ENCODE assay signal across 9 cellular contexts in the genomic region with DNA sequence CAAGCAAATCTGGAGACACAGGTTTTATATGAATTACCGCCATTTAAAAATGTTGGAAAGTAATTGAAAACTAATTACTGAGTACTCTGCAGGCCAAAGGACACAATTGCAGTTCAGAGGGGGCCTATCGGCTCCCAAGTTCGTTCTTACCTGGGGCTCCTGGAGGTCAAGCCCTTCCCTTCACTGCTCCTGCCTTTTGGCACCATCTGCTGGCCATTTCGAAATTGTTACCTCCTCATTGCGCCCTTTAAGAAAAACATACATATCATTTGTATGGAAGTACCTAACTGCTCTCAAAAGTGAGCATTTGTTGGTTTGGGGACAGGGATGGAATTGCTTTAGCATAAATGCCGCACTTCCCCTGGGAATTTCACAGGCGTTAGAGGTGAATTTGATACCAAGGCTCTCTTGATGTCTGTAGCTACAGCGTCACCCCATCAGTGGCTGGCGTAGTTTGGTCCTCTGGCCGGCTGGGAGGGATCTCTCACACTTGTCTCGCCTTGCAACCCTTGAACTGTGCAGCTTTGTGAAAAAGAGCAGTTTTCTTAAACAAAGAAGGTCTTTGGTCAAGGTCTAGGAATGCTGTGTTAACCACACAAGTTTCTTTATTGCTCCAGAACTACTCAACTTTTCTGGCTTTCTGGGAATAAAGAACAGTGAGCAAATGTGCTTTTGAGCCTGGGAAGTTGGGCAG.
A peak's percentile ranks its signal among the peaks of the same experiment; 100 is the strongest.
DNase-seq lines count a peak whose midpoint lies in the region; ATAC-seq, FAIRE-seq and TF ChIP-seq lines count a peak whose summit lies in the region.
"Had no signal": no experiment of that assay in that cellular context is flagged by ENCODE, and none has a peak within 500 bp of the region (broad histone marks: within the 10 kb centered on the region; RNA-seq: fewer than 3 reads in every experiment).

No MANE protein-coding gene starts in this region.

- TF ChIP-seq RAD21 in H1 (IDR thresholded peaks at IDR 0.05 in 1 of 2, conservative IDR thresholded peaks at IDR 0.05 in 1 of 2; ENCODE audit: low read depth in 2 of 2, low read length in 2 of 2), result peak; percentile 93 to 97

- H3K18ac ChIP-seq in H1 (ENCODE audit: extremely low read depth, low read length), result no peak overlapping the region

- TF ChIP-seq EP300 in H1 (IDR thresholded peaks at IDR 0.05; ENCODE audit: borderline replicate concordance in 1 of 2, low read depth in 2 of 2, low read length in 2 of 2), result no peak

- no peak overlapping the region for H3K4me3 ChIP-seq in H1 (ENCODE audit: extremely low read depth in 1 of 4, insufficient read depth in 2 of 4, low read depth in 3 of 4, low read length in 4 of 4)

- no peak overlapping the region for H4K91ac ChIP-seq in H1 (replicated peaks; ENCODE audit: insufficient read length, low read length)

- no peaks in the 10 kb centered on the region for H3K79me2 ChIP-seq in H1 (ENCODE audit: control insufficient read depth in 1 of 2, insufficient read depth in 2 of 2, low read length in 2 of 2)

- no peaks in the 10 kb centered on the region for H3K36me3 ChIP-seq in H1 (ENCODE audit: control insufficient read depth in 2 of 4, insufficient read depth in 4 of 4, low read length in 3 of 4)

- H3K79me1 ChIP-seq in H1 (ENCODE audit: low read depth, low read length), result 0 out of 2 replicates have a peak, but pooled peaks cover 2% of the 10 kb centered on the region

- TF ChIP-seq CTCF in C4-2B (conservative IDR thresholded peaks at IDR 0.05) (peak; percentile 89), H1 (IDR thresholded peaks at IDR 0.05; ENCODE audit: control extremely low read depth in 1 of 3, insufficient read depth in 1 of 3, low read depth in 1 of 3, low read length in 3 of 3) (peak; percentile 56 to 84 (median 82))

- H2BK120ac ChIP-seq in H1 (replicated peaks; ENCODE audit: low read depth, low read length), result no peak overlapping the region

- peak; percentile 43 for DNase-seq in RKO (ENCODE audit: low spot score)
- DNase-seq in H1 (ENCODE audit: low read depth in 1 of 2, low spot score in 2 of 2), result peak; percentile 66 to 77
- peak; percentile 23 for DNase-seq in non-pigmented ciliary epithelial cell (ENCODE audit: low read depth)
- DNase-seq in NCI-H2081 treated with DMSO at 0.1 percent for 48 hours (lab: John Stamatoyannopoulos, UW), result no peak
- DNase-seq in Ammon's horn (ENCODE audit: low spot score), result no peak

- no peak overlapping the region for H4K8ac ChIP-seq in H1 (ENCODE audit: extremely low read depth, insufficient read depth, low read length)

- CTCF ChIA-PET in H1 (lab: Charles Lee; ENCODE audit: partially characterized antibody), result interaction anchor here (0.6 to 10.7 kb wide), 21 partner anchors 10 to 510 kb away, joined by 3 to 116 read pairs (median 6); no protein-coding TSS in a partner anchor

- no peaks in the 10 kb centered on the region for H3K23me2 ChIP-seq in H1 (ENCODE audit: low read depth, low read length)

- H3K4me2 ChIP-seq in H1 (ENCODE audit: insufficient read depth in 1 of 2, low read depth in 2 of 2, low read length in 2 of 2), result no peak overlapping the region

- FAIRE-seq in H1 (lab: Jason Lieb, UNC), result peak; percentile 97

- H3K9ac ChIP-seq in H1 (replicated peaks in 1 of 4; ENCODE audit: extremely low read depth in 1 of 4, low read depth in 3 of 4, low read length in 3 of 4), result no peak overlapping the region

- H3K9me3 ChIP-seq in H1 (ENCODE audit: insufficient read depth in 2 of 2, low read depth in 1 of 2, low read length in 1 of 2), result no peaks in the 10 kb centered on the region

- no peak overlapping the region for H3K56ac ChIP-seq in H1 (replicated peaks; ENCODE audit: insufficient read length, low read depth, low read length)

- H3K27ac ChIP-seq in C4-2B, result no peak overlapping the region
- H3K27ac ChIP-seq in H1 (ENCODE audit: low read depth, low read length), result no peak overlapping the region

- TF ChIP-seq POLR2A in GM18505 (IDR thresholded peaks at IDR 0.05; ENCODE audit: borderline replicate concordance, extremely low read depth, insufficient read depth, insufficient read length) (no peak), H1 (IDR thresholded peaks at IDR 0.05; ENCODE audit: control extremely low read depth in 1 of 2, low read depth in 2 of 2, low read length in 2 of 2) (no peak; a peak in 1 of 3 replicates)

- ATAC-seq in GM18505 (IDR thresholded peaks at IDR 0.05; ENCODE audit: unreplicated experiment) (peak; percentile 76), HG03280 (IDR thresholded peaks at IDR 0.05; ENCODE audit: unreplicated experiment) (peak; percentile 78)
- ATAC-seq: T-cell had no signal

- H2BK15ac ChIP-seq in H1 (ENCODE audit: low read length), result no peak overlapping the region

- no peaks in the 10 kb centered on the region for H4K20me1 ChIP-seq in H1 (replicated peaks in 1 of 2; ENCODE audit: control insufficient read depth in 1 of 2, insufficient read depth in 2 of 2, low read length in 2 of 2)

- H3K27me3 ChIP-seq in H1 (replicated peaks in 1 of 4; ENCODE audit: control insufficient read depth in 3 of 4, extremely low read depth in 1 of 4, insufficient read depth in 3 of 4, low read length in 3 of 4), result no peaks in the 10 kb centered on the region

- 51% methylated on average over 11 of the region's 11 CpGs; no CpG with 5 or more reads in 1 of the 2 experiments for whole genome bisulfite sequencing in H1 (ENCODE audit: extremely low coverage in 1 of 2, insufficient coverage in 1 of 2, insufficient read length in 1 of 2, insufficient replicate concordance in 2 of 2, low coverage in 1 of 2, low lambda C conversion rate in 2 of 2, missing lambda C conversion rate in 1 of 2), 2 experiments

- H3K4ac ChIP-seq in H1 (replicated peaks; ENCODE audit: insufficient read length, low read depth, low read length), result no peak overlapping the region

- POLR2A ChIA-PET in H1 (lab: Charles Lee; ENCODE audit: partially characterized antibody), result no interaction called here

- H2BK12ac ChIP-seq in H1 (ENCODE audit: low read depth, low read length), result no peak overlapping the region

- no peak overlapping the region for H2AK5ac ChIP-seq in H1 (ENCODE audit: low read depth, low read length)

- no peak overlapping the region for H3K23ac ChIP-seq in H1 (ENCODE audit: insufficient read length)

- H2AFZ ChIP-seq in H1 (ENCODE audit: low read length), result no peak overlapping the region

- H3K4me1 ChIP-seq in H1 (replicated peaks in 1 of 4; ENCODE audit: control insufficient read depth in 3 of 4, insufficient read depth in 4 of 4, low read length in 3 of 4), result peaks cover 0 to 7% (median 0%) of the 10 kb centered on the region in 4 experiments; a peak in 2 of 7 replicates

- no peak overlapping the region for H2BK5ac ChIP-seq in H1 (ENCODE audit: low read depth, low read length)

- no peak overlapping the region for H3K14ac ChIP-seq in H1 (ENCODE audit: insufficient read length)

- H2BK20ac ChIP-seq in H1 (ENCODE audit: low read length), result no peak overlapping the region

- H4K5ac ChIP-seq in H1 (ENCODE audit: insufficient read length, low read depth, low read length), result no peak overlapping the region

TF ChIP-seq in H1, 55 proteins besides CTCF, POLR2A, EP300 and RAD21:
- TF ChIP-seq YY1 (IDR thresholded peaks at IDR 0.05; ENCODE audit: low read depth, low read length), result no peak
- no peak for TF ChIP-seq NRF1 (IDR thresholded peaks at IDR 0.05; ENCODE audit: low read depth, low read length)
- TF ChIP-seq POU5F1 (IDR thresholded peaks at IDR 0.05; ENCODE audit: low read depth, low read length), result no peak
- no peak for TF ChIP-seq SUZ12 (IDR thresholded peaks at IDR 0.05; ENCODE audit: low read length)
- no peak for TF ChIP-seq KDM1A (IDR thresholded peaks at IDR 0.05; ENCODE audit: borderline replicate concordance, low read length)
- no peak for TF ChIP-seq ZNF274 (IDR thresholded peaks at IDR 0.05; ENCODE audit: borderline replicate concordance, extremely low read depth, low read length)
- no peak for TF ChIP-seq SAP30 (IDR thresholded peaks at IDR 0.05; ENCODE audit: insufficient read depth, insufficient replicate concordance, low read length)
- no peak for TF ChIP-seq SIX5 (IDR thresholded peaks at IDR 0.05; ENCODE audit: low read depth, low read length)
- no peak for TF ChIP-seq EZH2 (IDR thresholded peaks at IDR 0.05; ENCODE audit: low read depth, low read length, severe bottlenecking)
- TF ChIP-seq JUN (IDR thresholded peaks at IDR 0.05; ENCODE audit: low read depth, low read length), result no peak
- no peak for TF ChIP-seq RXRA (IDR thresholded peaks at IDR 0.05; ENCODE audit: insufficient read depth, low read depth, low read length)
- no peak for TF ChIP-seq JUND (IDR thresholded peaks at IDR 0.05; ENCODE audit: low read length)
- no peak for TF ChIP-seq SIRT6 (IDR thresholded peaks at IDR 0.05; ENCODE audit: low read length)
- no peak for TF ChIP-seq TAF7 (optimal IDR thresholded peaks at IDR 0.05; ENCODE audit: borderline replicate concordance, low read depth, low read length)
- no peak for TF ChIP-seq EGR1 (IDR thresholded peaks at IDR 0.05; ENCODE audit: borderline replicate concordance, low read depth, low read length)
- TF ChIP-seq KDM4A (IDR thresholded peaks at IDR 0.05; ENCODE audit: low read depth, low read length, severe bottlenecking), result no peak

Comparison
In these comparisons a context has a peak if more than half of its experiments do, and no peak if none do; other contexts are left out.
1. DNase-seq: peak in RKO (single experiment), H1 (2 of 2) and non-pigmented ciliary epithelial cell (single experiment); none in NCI-H2081 treated with DMSO at 0.1 percent for 48 hours (single experiment) and Ammon's horn (single experiment).